ENCODE assay signal across 11 cellular contexts in genomic region chr21:15445327-15445726, GRCh38.
DNase-seq lines count a peak whose midpoint lies in the region; ATAC-seq, FAIRE-seq and TF ChIP-seq lines count a peak whose summit lies in the region.
"Had no signal": no experiment of that assay in that cellular context is flagged by ENCODE, and none has a peak within 500 bp of the region (broad histone marks: within the 10 kb centered on the region; RNA-seq: fewer than 3 reads in every experiment).

No MANE protein-coding gene starts in this region.

- H3K9me3 ChIP-seq in H1 (ENCODE audit: insufficient read depth in 2 of 2, low read depth in 1 of 2, low read length in 1 of 2) (peaks cover 3 to 9% of the 10 kb centered on the region in 2 experiments; a peak in 3 of 4 replicates), smooth muscle cell (replicated peaks; ENCODE audit: low read depth) (no peaks in the 10 kb centered on the region)

- H3K4me1 ChIP-seq in H1 (replicated peaks in 1 of 4; ENCODE audit: control insufficient read depth in 3 of 4, insufficient read depth in 4 of 4, low read length in 3 of 4) (peaks cover 3 to 16% (median 12%) of the 10 kb centered on the region in 4 experiments; a peak in 6 of 7 replicates), smooth muscle cell (ENCODE audit: low read depth) (peaks cover 5% of the 10 kb centered on the region)

- no peaks in the 10 kb centered on the region for H3K79me2 ChIP-seq in H1 (ENCODE audit: control insufficient read depth in 1 of 2, insufficient read depth in 2 of 2, low read length in 2 of 2)
- no peaks in the 10 kb centered on the region for H3K79me2 ChIP-seq in smooth muscle cell (ENCODE audit: low read depth)

- TF ChIP-seq RAD21 in H1 (IDR thresholded peaks at IDR 0.05 in 1 of 2, conservative IDR thresholded peaks at IDR 0.05 in 1 of 2; ENCODE audit: low read depth in 2 of 2, low read length in 2 of 2), result peak in 1 of 2 experiments; percentile 16; a peak in 1 of 4 replicates

- H3K4me3 ChIP-seq in H1 (ENCODE audit: extremely low read depth in 1 of 4, insufficient read depth in 2 of 4, low read depth in 3 of 4, low read length in 4 of 4), result peak overlapping the region in 1 of 4 experiments; percentile 8; a peak in 2 of 8 replicates
- no peak overlapping the region for H3K4me3 ChIP-seq in smooth muscle cell

- H3K4ac ChIP-seq in H1 (replicated peaks; ENCODE audit: insufficient read length, low read depth, low read length), result no peak overlapping the region

- H3K18ac ChIP-seq in H1 (ENCODE audit: extremely low read depth, low read length), result no peak overlapping the region

- ATAC-seq in GM21423 (IDR thresholded peaks at IDR 0.05; ENCODE audit: unreplicated experiment) (peak; percentile 80), HG03280 (IDR thresholded peaks at IDR 0.05; ENCODE audit: unreplicated experiment) (peak; percentile 55), T-cell (replicated peaks in 1 of 4) (no peak)

- no peak overlapping the region for H4K8ac ChIP-seq in H1 (ENCODE audit: extremely low read depth, insufficient read depth, low read length)

- no peaks in the 10 kb centered on the region for H3K27me3 Mint-ChIP-seq in T-cell

- 18% methylated on average over 2 of the region's 2 CpGs; no CpG with 5 or more reads in 1 of the 2 experiments for WGBS in H1 (ENCODE audit: extremely low coverage in 1 of 2, insufficient coverage in 1 of 2, insufficient read length in 1 of 2, insufficient replicate concordance in 2 of 2, low coverage in 1 of 2, low lambda C conversion rate in 2 of 2, missing lambda C conversion rate in 1 of 2), 2 experiments
- WGBS in smooth muscle cell (ENCODE audit: low lambda C conversion rate), result 69% methylated on average over 2 of the region's 2 CpGs

- H3K4me3 Mint-ChIP-seq in T-cell, result no peak overlapping the region

- no peak overlapping the region for H2BK5ac ChIP-seq in H1 (ENCODE audit: low read depth, low read length)

- no peak overlapping the region for H4K91ac ChIP-seq in H1 (replicated peaks; ENCODE audit: insufficient read length, low read length)

- no peak overlapping the region for H2BK120ac ChIP-seq in H1 (replicated peaks; ENCODE audit: low read depth, low read length)

- H2BK20ac ChIP-seq in H1 (ENCODE audit: low read length), result no peak overlapping the region

- no peak overlapping the region for H3K14ac ChIP-seq in H1 (ENCODE audit: insufficient read length)

- no peak overlapping the region for H3K27ac Mint-ChIP-seq in T-cell

- H3K9ac ChIP-seq in H1 (replicated peaks in 1 of 4; ENCODE audit: extremely low read depth in 1 of 4, low read depth in 3 of 4, low read length in 3 of 4) (no peak overlapping the region), smooth muscle cell (ENCODE audit: low read depth) (no peak overlapping the region)

- no peaks in the 10 kb centered on the region for H3K36me3 Mint-ChIP-seq in T-cell

- H3K9me3 Mint-ChIP-seq in T-cell, result peaks cover 3 to 12% (median 5%) of the 10 kb centered on the region in 3 donors

- DNase-seq in GM12891 (ENCODE audit: insufficient read length, low spot score) (peak; percentile 17), H1 (ENCODE audit: low read depth in 1 of 2, low spot score in 2 of 2) (peak in 1 of 2 experiments; percentile 36), smooth muscle cell (lab: John Stamatoyannopoulos, UW; ENCODE audit: unreplicated experiment) (no peak), T-cell (no peak), NK-92 (lab: John Stamatoyannopoulos, UW; ENCODE audit: unreplicated experiment) (no peak), AG08396 (ENCODE audit: low spot score) (no peak)
- DNase-seq: activated CD4-positive, CD25-positive, alpha-beta regulatory T cell; amniotic stem cell; NCI-H2171 had no signal

- no peaks in the 10 kb centered on the region for H3F3A ChIP-seq in smooth muscle cell (ENCODE audit: low read depth)

- H4K20me1 ChIP-seq in H1 (replicated peaks in 1 of 2; ENCODE audit: control insufficient read depth in 1 of 2, insufficient read depth in 2 of 2, low read length in 2 of 2), result no peaks in the 10 kb centered on the region
- H4K20me1 ChIP-seq in smooth muscle cell (ENCODE audit: low read depth), result no peaks in the 10 kb centered on the region

- H3K36me3 ChIP-seq in H1 (ENCODE audit: control insufficient read depth in 2 of 4, insufficient read depth in 4 of 4, low read length in 3 of 4) (peaks cover 0 to 2% (median 0%) of the 10 kb centered on the region in 4 experiments; a peak in 2 of 8 replicates), smooth muscle cell (ENCODE audit: low read depth) (no peaks in the 10 kb centered on the region)

- peak in 1 of 2 experiments; percentile 80; a peak in 1 of 3 replicates for TF ChIP-seq EP300 in H1 (IDR thresholded peaks at IDR 0.05; ENCODE audit: borderline replicate concordance in 1 of 2, low read depth in 2 of 2, low read length in 2 of 2)

- no peak overlapping the region for H2AK5ac ChIP-seq in H1 (ENCODE audit: low read depth, low read length)

- no peak overlapping the region for H2BK12ac ChIP-seq in H1 (ENCODE audit: low read depth, low read length)

- CTCF ChIA-PET in H1 (lab: Charles Lee; ENCODE audit: partially characterized antibody), result no interaction called here
- CTCF ChIA-PET in T-cell (lab: Charles Lee), result no interaction called here

- no peak overlapping the region for H2BK15ac ChIP-seq in H1 (ENCODE audit: low read length)

- FAIRE-seq in GM12891 (lab: Jason Lieb, UNC) (no peak), H1 (lab: Jason Lieb, UNC) (peak; percentile 91)

- H3K23me2 ChIP-seq in H1 (ENCODE audit: low read depth, low read length), result no peaks in the 10 kb centered on the region; the same call in 1 of the 2 replicates

- H3K79me1 ChIP-seq in H1 (ENCODE audit: low read depth, low read length), result no peaks in the 10 kb centered on the region

- H2AFZ ChIP-seq in H1 (ENCODE audit: low read length) (no peak overlapping the region), smooth muscle cell (ENCODE audit: low read depth) (no peak overlapping the region)

- no peak overlapping the region for H4K5ac ChIP-seq in H1 (ENCODE audit: insufficient read length, low read depth, low read length)

- H3K4me1 Mint-ChIP-seq in T-cell, result peaks cover 6 to 10% (median 6%) of the 10 kb centered on the region in 3 donors

- H3K23ac ChIP-seq in H1 (ENCODE audit: insufficient read length), result no peak overlapping the region

- TF ChIP-seq CTCF in H1 (IDR thresholded peaks at IDR 0.05; ENCODE audit: control extremely low read depth in 1 of 3, insufficient read depth in 1 of 3, low read depth in 1 of 3, low read length in 3 of 3) (no peak), smooth muscle cell (IDR thresholded peaks at IDR 0.05; ENCODE audit: borderline replicate concordance, insufficient read depth, poor library complexity, severe bottlenecking) (no peak)

- H3K4me2 ChIP-seq in H1 (ENCODE audit: insufficient read depth in 1 of 2, low read depth in 2 of 2, low read length in 2 of 2) (peak overlapping the region; percentile 9 to 14; a peak in 2 of 4 replicates), smooth muscle cell (no peak overlapping the region)

- TF ChIP-seq POLR2A in GM12891 (IDR thresholded peaks at IDR 0.05; ENCODE audit: low read depth, low read length) (no peak), H1 (IDR thresholded peaks at IDR 0.05; ENCODE audit: control extremely low read depth in 1 of 2, low read depth in 2 of 2, low read length in 2 of 2) (no peak)

- no peaks in the 10 kb centered on the region for H3K27me3 ChIP-seq in H1 (replicated peaks in 1 of 4; ENCODE audit: control insufficient read depth in 3 of 4, extremely low read depth in 1 of 4, insufficient read depth in 3 of 4, low read length in 3 of 4)
- no peaks in the 10 kb centered on the region for H3K27me3 ChIP-seq in smooth muscle cell (ENCODE audit: low read depth)

- no peak overlapping the region for H3K27ac ChIP-seq in H1 (ENCODE audit: low read depth, low read length)
- H3K27ac ChIP-seq in smooth muscle cell (ENCODE audit: low read depth), result no peak overlapping the region

- POLR2A ChIA-PET in H1 (lab: Charles Lee; ENCODE audit: partially characterized antibody), result no interaction called here
- POLR2A ChIA-PET in T-cell (lab: Charles Lee), result no interaction called here

- H3K56ac ChIP-seq in H1 (replicated peaks; ENCODE audit: insufficient read length, low read depth, low read length), result no peak overlapping the region

TF ChIP-seq in GM12891, 5 proteins besides CTCF, POLR2A, EP300 and RAD21:
- TF ChIP-seq SPI1 (IDR thresholded peaks at IDR 0.05; ENCODE audit: low read depth, low read length) (peak; percentile 81), POU2F2 (IDR thresholded peaks at IDR 0.05; ENCODE audit: low read depth, low read length) (no peak), TAF1 (IDR thresholded peaks at IDR 0.05; ENCODE audit: low read depth, low read length) (no peak)

TF ChIP-seq in H1, 55 proteins besides CTCF, POLR2A, EP300 and RAD21 (continues in another document):
- TF ChIP-seq CBX8 (IDR thresholded peaks at IDR 0.05; ENCODE audit: borderline replicate concordance, low read depth, low read length) (no peak), TEAD4 (IDR thresholded peaks at IDR 0.05; ENCODE audit: low read depth, low read length) (no peak), CHD1 (IDR thresholded peaks at IDR 0.05; ENCODE audit: low read depth, low read length) (no peak), HDAC2 (IDR thresholded peaks at IDR 0.05; ENCODE audit: borderline replicate concordance in 1 of 2, low read depth in 2 of 2, low read length in 2 of 2) (peak in 1 of 2 experiments; percentile 88; a peak in 1 of 4 replicates), SP2 (IDR thresholded peaks at IDR 0.05; ENCODE audit: low read length) (no peak), TCF12 (IDR thresholded peaks at IDR 0.05; ENCODE audit: low read depth, low read length) (peak; percentile 98), RXRA (IDR thresholded peaks at IDR 0.05; ENCODE audit: insufficient read depth, low read depth, low read length) (peak; percentile 83), JUN (IDR thresholded peaks at IDR 0.05; ENCODE audit: low read depth, low read length) (no peak), RBBP5 (IDR thresholded peaks at IDR 0.05; ENCODE audit: borderline replicate concordance, low read depth, low read length) (no peak), CBX5 (IDR thresholded peaks at IDR 0.05; ENCODE audit: low read depth, low read length) (no peak), SUZ12 (IDR thresholded peaks at IDR 0.05; ENCODE audit: low read length) (no peak), CHD2 (IDR thresholded peaks at IDR 0.05; ENCODE audit: low read length) (no peak), FOSL1 (IDR thresholded peaks at IDR 0.05; ENCODE audit: insufficient read depth, low read depth, low read length) (no peak), SRF (IDR thresholded peaks at IDR 0.05; ENCODE audit: low read depth, low read length) (no peak), BACH1 (IDR thresholded peaks at IDR 0.05; ENCODE audit: low read length) (no peak), BRCA1 (IDR thresholded peaks at IDR 0.05; ENCODE audit: low read depth, low read length) (no peak), NRF1 (IDR thresholded peaks at IDR 0.05; ENCODE audit: low read depth, low read length) (no peak), SAP30 (IDR thresholded peaks at IDR 0.05; ENCODE audit: insufficient read depth, insufficient replicate concordance, low read length) (no peak), SIRT6 (IDR thresholded peaks at IDR 0.05; ENCODE audit: low read length) (no peak), RFX5 (IDR thresholded peaks at IDR 0.05; ENCODE audit: borderline replicate concordance, low read depth, low read length) (no peak)

Comparison
In these comparisons a context has a peak if more than half of its experiments do, and no peak if none do; other contexts are left out.
1. ATAC-seq: peak in GM21423 (single experiment) and HG03280 (single experiment); none in T-cell (0 of 4).